In genomic region chr6:158630944-158631616, GRCh38 we compare ENCODE assay signal across 10 cellular contexts. TPM values are rescaled to one million over a fixed set of nuclear protein-coding genes. Genes with fewer than 3 reads are reported as not detected.
DNase-seq lines count a peak whose midpoint lies in the region; ATAC-seq and TF ChIP-seq lines count a peak whose summit lies in the region.
"Had no signal": no experiment of that assay in that cellular context is flagged by ENCODE, and none has a peak within 500 bp of the region (broad histone marks: within the 10 kb centered on the region; RNA-seq: fewer than 3 reads in every experiment).

No MANE protein-coding gene starts in this region.

- intact Hi-C loops in MCF 10A (cut with micrococcal nuclease), result no loop called here

- H3K27ac ChIP-seq in Peyer's patch (peak overlapping the region in 3 of 4 donors; percentile 61 to 89 (median 80)), stomach smooth muscle (ENCODE audit: low read length) (peak overlapping the region; percentile 46)
- H3K27ac ChIP-seq: KMS-11 had no signal

- no peak for ATAC-seq in left lobe of liver
- ATAC-seq in GM21390 (IDR thresholded peaks at IDR 0.05; ENCODE audit: unreplicated experiment), result no peak

- H3K27ac Mint-ChIP-seq in MCF 10A (ENCODE audit: low read depth, unreplicated experiment), result peak overlapping the region; percentile 81

- peaks cover 0 to 29% (median 0%) of the 10 kb centered on the region in 4 donors for H3K4me1 ChIP-seq in Peyer's patch
- H3K4me1 ChIP-seq in stomach smooth muscle (ENCODE audit: control insufficient read depth, insufficient read depth, low read length), result peaks cover 16% of the 10 kb centered on the region

- TF ChIP-seq CTCF in Peyer's patch (IDR thresholded peaks at IDR 0.05), result no peak
- no peak for TF ChIP-seq CTCF in MCF 10A (IDR thresholded peaks at IDR 0.05; ENCODE audit: unreplicated experiment)

- no peaks in the 10 kb centered on the region for H3K27me3 ChIP-seq in Peyer's patch
- no peaks in the 10 kb centered on the region for H3K27me3 ChIP-seq in stomach smooth muscle (ENCODE audit: control insufficient read depth in 1 of 2, insufficient read depth in 2 of 2, low read length in 2 of 2)

- H3K4me1 Mint-ChIP-seq in MCF 10A (ENCODE audit: insufficient read depth, unreplicated experiment), result peaks cover 13% of the 10 kb centered on the region

- no peaks in the 10 kb centered on the region for H3K9me3 Mint-ChIP-seq in MCF 10A (ENCODE audit: unreplicated experiment)

- no peak for TF ChIP-seq POLR2A in Peyer's patch (IDR thresholded peaks at IDR 0.05)

- CTCF ChIA-PET in MCF 10A (lab: Yijun Ruan, JAX), result interaction anchor here (0.6 to 1.5 kb wide), 5 partner anchors 27 to 417 kb away, joined by 3 to 6 read pairs (median 3); no protein-coding TSS in a partner anchor

- no TSS peak for BruUV-seq in MCF 10A (replicated peaks; lab: Mats Ljungman, UMichigan)

- no peaks in the 10 kb centered on the region for H3K27me3 Mint-ChIP-seq in MCF 10A (ENCODE audit: insufficient read depth, unreplicated experiment)

- H3K36me3 Mint-ChIP-seq in MCF 10A (ENCODE audit: insufficient read depth, unreplicated experiment), result peaks cover 70% of the 10 kb centered on the region

- H3K4me3 ChIP-seq in Peyer's patch (peak overlapping the region in 1 of 4 donors; percentile 19), stomach smooth muscle (ENCODE audit: low read length in 2 of 2) (peak overlapping the region in 1 of 2 donors; percentile 22)

- no peak overlapping the region for H3K4me3 Mint-ChIP-seq in MCF 10A (ENCODE audit: unreplicated experiment)

- DNase-seq in Peyer's patch (peak in 2 of 3 donors; percentile 68 to 72), MCF 10A (ENCODE audit: unreplicated experiment) (no peak), left lobe of liver (ENCODE audit: low spot score) (peak; percentile 43), islet precursor cell (no peak), NCI-H2081 treated with DMSO at 0.1 percent for 48 hours (lab: John Stamatoyannopoulos, UW) (no peak)
- DNase-seq: activated CD4-positive, CD25-positive, alpha-beta regulatory T cell treated with anti-CD3 and anti-CD28 coated beads, Interleukin-2, amount 50 U/mL, for 72 hours; substantia nigra had no signal

- H3K9ac ChIP-seq in stomach smooth muscle (ENCODE audit: low read length in 2 of 2), result peak overlapping the region in 1 of 2 donors; percentile 36
- H3K9ac ChIP-seq: KMS-11 had no signal

- POLR2A ChIA-PET in MCF 10A (lab: Yijun Ruan, JAX), result interaction anchor here (6.5 kb wide), 1 partner anchor 11 kb away, joined by 41 read pairs; the partner anchor contains the start of gene DYNLT1

- H3K36me3 ChIP-seq in Peyer's patch, result peaks cover 0 to 53% (median 0%) of the 10 kb centered on the region in 3 donors
- H3K36me3 ChIP-seq in stomach smooth muscle (ENCODE audit: control insufficient read depth in 2 of 2, insufficient read depth in 2 of 2, low read length in 2 of 2), result peaks cover 17 to 29% of the 10 kb centered on the region in 2 donors

- H3K9me3 ChIP-seq in Peyer's patch (no peaks in the 10 kb centered on the region), stomach smooth muscle (ENCODE audit: control insufficient read depth in 2 of 2, low read length in 2 of 2) (no peaks in the 10 kb centered on the region)

RNA-seq across cellular contexts. Expression of gene DYNLT1, which starts 13.5 kb away (rescaled TPM):
- 100 to 1,000 TPM in 3 of 4 donors, 10 to 100 TPM in 1; 93.8 to 190 (median 146) TPM for total RNA-seq in Peyer's patch
- 122 and 156 TPM in 2 replicates for total RNA-seq in MCF 10A (2022)
- 29.9 TPM for total RNA-seq in left lobe of liver

RNA-seq across cellular contexts. Expression of gene SYTL3, which starts 18.8 kb away (rescaled TPM):
- total RNA-seq in Peyer's patch (10 to 100 TPM in 3 of 4 donors, 1 to 10 TPM in 1; 4.8 to 23.1 (median 11.3) TPM), MCF 10A (2022) (0.65 and 0.83 TPM in 2 replicates), left lobe of liver (0.43 TPM)

Comparison
In these comparisons a context has a peak if more than half of its experiments do, and no peak if none do; other contexts are left out.
1. DNase-seq: peak in Peyer's patch (2 of 3) and left lobe of liver (single experiment); none in MCF 10A (single experiment), islet precursor cell (single experiment) and NCI-H2081 treated with DMSO at 0.1 percent for 48 hours (single experiment).